Comparison of ENCODE assay signal across 28 cellular contexts in genomic region chr4:112876316-112876715, GRCh38.
"Had no signal": no experiment of that assay in that cellular context is flagged by ENCODE, and none has a peak within 500 bp of the region (broad histone marks: within the 10 kb centered on the region; RNA-seq: fewer than 3 reads in every experiment).

No MANE protein-coding gene starts in this region.

- H3K36me3 Mint-ChIP-seq: naive thymus-derived CD4-positive, alpha-beta T cell; natural killer cell; stimulated activated effector memory CD8-positive, alpha-beta T cell treated with anti-CD3 and anti-CD28 coated beads, Interleukin-12 subunit alpha, Interleukin-12 subunit beta, amount 100 ng/mL, for 72 hours; stimulated activated naive B cell treated with anti-CD40 and anti-IgM and Interleukin-4, amounts not matched to agents 10 μg/mL and 1 μg/mL and 100 μg/mL, for 72 hours had no signal

- H3K9me3 ChIP-seq: neutrophil, pancreas, psoas muscle, right lobe of liver, sigmoid colon, stomach, thoracic aorta, thyroid gland, tibial nerve, upper lobe of right lung, uterus had no signal

- ATAC-seq: naive thymus-derived CD4-positive, alpha-beta T cell; natural killer cell; pancreas; psoas muscle; right cardiac atrium; right lobe of liver; stimulated activated effector memory CD8-positive, alpha-beta T cell treated with anti-CD3 and anti-CD28 coated beads, Interleukin-12 subunit alpha, Interleukin-12 subunit beta, amount 100 ng/mL, for 72 hours; stimulated activated naive B cell treated with anti-CD40 and anti-IgM and Interleukin-4, amounts not matched to agents 10 μg/mL and 1 μg/mL and 100 μg/mL, for 72 hours; upper lobe of right lung had no signal

- H3K4me3 ChIP-seq: pancreas, psoas muscle, right lobe of liver, sigmoid colon, stomach, thoracic aorta, thyroid gland, tibial nerve, upper lobe of right lung, uterus had no signal

- H3K9me3 Mint-ChIP-seq: naive thymus-derived CD4-positive, alpha-beta T cell; nephron; stimulated activated effector memory CD8-positive, alpha-beta T cell treated with anti-CD3 and anti-CD28 coated beads, Interleukin-12 subunit alpha, Interleukin-12 subunit beta, amount 100 ng/mL, for 72 hours; stimulated activated naive B cell treated with anti-CD40 and anti-IgM and Interleukin-4, amounts not matched to agents 10 μg/mL and 1 μg/mL and 100 μg/mL, for 72 hours; stimulated activated naive CD8-positive, alpha-beta T cell treated with anti-CD3 and anti-CD28 coated beads, Interleukin-15, Interleukin-2, amounts not matched to agents 100 ng/mL and 50 ng/mL, for 24 hours had no signal

- H3K27me3 ChIP-seq: neutrophil, right lobe of liver, sigmoid colon, stomach, thyroid gland, tibial nerve, upper lobe of right lung, uterus had no signal

- H3K27ac ChIP-seq: neutrophil, pancreas, psoas muscle, right lobe of liver, sigmoid colon, stomach, thoracic aorta, thyroid gland, tibial nerve, upper lobe of right lung, uterus had no signal

- H3K4me3 Mint-ChIP-seq: naive thymus-derived CD4-positive, alpha-beta T cell; natural killer cell; nephron; stimulated activated effector memory CD8-positive, alpha-beta T cell treated with anti-CD3 and anti-CD28 coated beads, Interleukin-12 subunit alpha, Interleukin-12 subunit beta, amount 100 ng/mL, for 72 hours; stimulated activated naive B cell treated with anti-CD40 and anti-IgM and Interleukin-4, amounts not matched to agents 10 μg/mL and 1 μg/mL and 100 μg/mL, for 72 hours; stimulated activated naive CD8-positive, alpha-beta T cell treated with anti-CD3 and anti-CD28 coated beads, Interleukin-15, Interleukin-2, amounts not matched to agents 100 ng/mL and 50 ng/mL, for 24 hours had no signal

- H3K27me3 Mint-ChIP-seq: progenitor cell of endocrine pancreas had no signal

- H3K4me1 ChIP-seq: pancreas, psoas muscle, right lobe of liver, stomach, thyroid gland, upper lobe of right lung, uterus had no signal

- H3K27ac Mint-ChIP-seq: natural killer cell; nephron; progenitor cell of endocrine pancreas; stimulated activated effector memory CD8-positive, alpha-beta T cell treated with anti-CD3 and anti-CD28 coated beads, Interleukin-12 subunit alpha, Interleukin-12 subunit beta, amount 100 ng/mL, for 72 hours; stimulated activated naive B cell treated with anti-CD40 and anti-IgM and Interleukin-4, amounts not matched to agents 10 μg/mL and 1 μg/mL and 100 μg/mL, for 72 hours; stimulated activated naive CD8-positive, alpha-beta T cell treated with anti-CD3 and anti-CD28 coated beads, Interleukin-15, Interleukin-2, amounts not matched to agents 100 ng/mL and 50 ng/mL, for 24 hours had no signal

- H3K36me3 ChIP-seq: neutrophil, pancreas, right lobe of liver, sigmoid colon, stomach, thoracic aorta, thyroid gland, tibial nerve, upper lobe of right lung, uterus had no signal

- FAIRE-seq: pancreas, small intestine had no signal

- H3K4me1 Mint-ChIP-seq: naive thymus-derived CD4-positive, alpha-beta T cell; natural killer cell; stimulated activated effector memory CD8-positive, alpha-beta T cell treated with anti-CD3 and anti-CD28 coated beads, Interleukin-12 subunit alpha, Interleukin-12 subunit beta, amount 100 ng/mL, for 72 hours; stimulated activated naive B cell treated with anti-CD40 and anti-IgM and Interleukin-4, amounts not matched to agents 10 μg/mL and 1 μg/mL and 100 μg/mL, for 72 hours had no signal

- DNase-seq: naive thymus-derived CD4-positive, alpha-beta T cell; natural killer cell; nucleus accumbens; pancreas; posterior cingulate gyrus; psoas muscle; right cardiac atrium; right lobe of liver; sigmoid colon; small intestine; stimulated activated CD4-positive, alpha-beta T cell treated with anti-CD3 and anti-CD28 coated beads, Interleukin-15, amount 100 ng/mL, for 24 hours; stimulated activated CD4-positive, alpha-beta T cell treated with anti-CD3 and anti-CD28 coated beads, Interleukin-2, amount 100 ng/mL, for 24 hours; stimulated activated CD4-positive, alpha-beta T cell treated with anti-CD3 and anti-CD28 coated beads, Interleukin-2, amount 100 ng/mL, for 48 hours; stimulated activated CD4-positive, alpha-beta T cell treated with anti-CD3 and anti-CD28 coated beads, Interleukin-4, amount 100 ng/mL, for 24 hours; stimulated activated naive B cell treated with anti-CD40 and anti-IgM and Interleukin-4, amounts not matched to agents 10 μg/mL and 1 μg/mL and 100 μg/mL, for 72 hours; stimulated activated naive CD4-positive, alpha-beta T cell treated with Interleukin-2 at 50 U/mL for 16 hours; stomach; thyroid gland; trophoblast cell; upper lobe of right lung; uterus had no signal
